10 cellular contexts compared by ENCODE assay signal in genomic region chr2:70851704-70852103, GRCh38. TPM values are rescaled to one million over a fixed set of nuclear protein-coding genes. Genes with fewer than 3 reads are reported as not detected.
A peak's percentile ranks its signal among the peaks of the same experiment; 100 is the strongest.
DNase-seq lines count a peak whose midpoint lies in the region; ATAC-seq and FAIRE-seq lines count a peak whose summit lies in the region.
"Had no signal": no experiment of that assay in that cellular context is flagged by ENCODE, and none has a peak within 500 bp of the region (broad histone marks: within the 10 kb centered on the region; RNA-seq: fewer than 3 reads in every experiment).

No MANE protein-coding gene starts in this region.

- POLR2A ChIA-PET in activated CD4-positive, alpha-beta memory T cell treated with anti-CD3 and anti-CD28 coated beads, Interleukin-2, amount 10 ng/mL, durations not matched to agents 7 days and 5 days (lab: Charles Lee): no interaction called here

- H3K9me3 Mint-ChIP-seq in activated CD4-positive, alpha-beta memory T cell treated with anti-CD3 and anti-CD28 coated beads, Interleukin-2, amount 10 ng/mL, durations not matched to agents 7 days and 5 days: no peaks in the 10 kb centered on the region

- CTCF ChIA-PET in activated CD4-positive, alpha-beta memory T cell treated with anti-CD3 and anti-CD28 coated beads, Interleukin-2, amount 10 ng/mL, durations not matched to agents 7 days and 5 days (lab: Charles Lee): interaction anchor here (0.7 to 1.3 kb wide), 2 partner anchors 10 to 20 kb away, joined by 3 to 4 read pairs; no protein-coding TSS in a partner anchor

- no peak for FAIRE-seq in HTR-8/SVneo (lab: Jason Lieb, UNC)

- peaks cover 13% of the 10 kb centered on the region for H3K27me3 Mint-ChIP-seq in activated CD4-positive, alpha-beta memory T cell treated with anti-CD3 and anti-CD28 coated beads, Interleukin-2, amount 10 ng/mL, durations not matched to agents 7 days and 5 days

- H3K27ac Mint-ChIP-seq in activated CD4-positive, alpha-beta memory T cell treated with anti-CD3 and anti-CD28 coated beads, Interleukin-2, amount 10 ng/mL, durations not matched to agents 7 days and 5 days: peak overlapping the region; percentile 62

- DNase-seq in activated CD4-positive, alpha-beta memory T cell treated with anti-CD3 and anti-CD28 coated beads, Interleukin-2, amount 10 ng/mL, durations not matched to agents 7 days and 5 days: peak; percentile 45
- DNase-seq in pons (ENCODE audit: low spot score) (peak; percentile 79), iPS-NIHi11 (ENCODE audit: low spot score) (no peak), mucosa of gallbladder (ENCODE audit: low spot score) (no peak), epidermal melanocyte (ENCODE audit: insufficient read length, low spot score) (no peak), HTR-8/SVneo (ENCODE audit: insufficient read length, low spot score) (no peak)
- DNase-seq: foreskin fibroblast had no signal

- ATAC-seq in GM18868 (IDR thresholded peaks at IDR 0.05; ENCODE audit: unreplicated experiment) (peak; percentile 87), HG03103 (IDR thresholded peaks at IDR 0.05; ENCODE audit: low read depth, unreplicated experiment) (peak; percentile 80)

- no peak overlapping the region for H3K4me3 Mint-ChIP-seq in activated CD4-positive, alpha-beta memory T cell treated with anti-CD3 and anti-CD28 coated beads, Interleukin-2, amount 10 ng/mL, durations not matched to agents 7 days and 5 days

- peaks cover 26% of the 10 kb centered on the region for H3K4me1 Mint-ChIP-seq in activated CD4-positive, alpha-beta memory T cell treated with anti-CD3 and anti-CD28 coated beads, Interleukin-2, amount 10 ng/mL, durations not matched to agents 7 days and 5 days

- no peaks in the 10 kb centered on the region for H3K36me3 Mint-ChIP-seq in activated CD4-positive, alpha-beta memory T cell treated with anti-CD3 and anti-CD28 coated beads, Interleukin-2, amount 10 ng/mL, durations not matched to agents 7 days and 5 days (ENCODE audit: low read depth)

RNA-seq across cellular contexts. Expression of gene CD207, which starts 16.1 kb away (rescaled TPM):
- not detected for total RNA-seq in activated CD4-positive, alpha-beta memory T cell treated with anti-CD3 and anti-CD28 coated beads, Interleukin-2, amount 10 ng/mL, durations not matched to agents 7 days and 5 days
- 0.52 TPM for total RNA-seq in mucosa of gallbladder

RNA-seq across cellular contexts. Expression of gene CLEC4F, which starts 31.3 kb away (rescaled TPM):
- total RNA-seq in activated CD4-positive, alpha-beta memory T cell treated with anti-CD3 and anti-CD28 coated beads, Interleukin-2, amount 10 ng/mL, durations not matched to agents 7 days and 5 days: not detected
- 0.17 TPM for total RNA-seq in mucosa of gallbladder
- total RNA-seq: skeletal muscle tissue had no signal

RNA-seq across cellular contexts. Expression of gene VAX2, which starts 48.7 kb away (rescaled TPM):
- total RNA-seq in activated CD4-positive, alpha-beta memory T cell treated with anti-CD3 and anti-CD28 coated beads, Interleukin-2, amount 10 ng/mL, durations not matched to agents 7 days and 5 days: not detected
- total RNA-seq in mucosa of gallbladder: not detected

Comparison
In these comparisons a context has a peak if more than half of its experiments do, and no peak if none do; other contexts are left out.
1. DNase-seq: peak in activated CD4-positive, alpha-beta memory T cell treated with anti-CD3 and anti-CD28 coated beads, Interleukin-2, amount 10 ng/mL, durations not matched to agents 7 days and 5 days (single experiment) and pons (single experiment); none in iPS-NIHi11 (single experiment), mucosa of gallbladder (single experiment), epidermal melanocyte (single experiment) and HTR-8/SVneo (single experiment).